ENCODE assay signal across 8 cellular contexts in genomic region chr17:78925662-78926555, GRCh38. TPM values are rescaled to one million over a fixed set of nuclear protein-coding genes. Genes with fewer than 3 reads are reported as not detected.
DNase-seq lines count a peak whose midpoint lies in the region; ATAC-seq, FAIRE-seq and TF ChIP-seq lines count a peak whose summit lies in the region.

No MANE protein-coding gene starts in this region.

- peak; percentile 72 for FAIRE-seq in endometrium (lab: Jason Lieb, UNC)

- WGBS in upper lobe of left lung, 2 donors, result 36 to 47% methylated on average over 18 to 24 of the region's 33 CpGs

- H3K27me3 ChIP-seq in NT2/D1 (ENCODE audit: insufficient read depth, insufficient read length) (no peaks in the 10 kb centered on the region), mononuclear cell (ENCODE audit: insufficient read depth, low read length) (no peaks in the 10 kb centered on the region), upper lobe of left lung (no peaks in the 10 kb centered on the region)

- peak overlapping the region; percentile 89 to 95 (median 92) for H3K27ac ChIP-seq in upper lobe of left lung

- TF ChIP-seq EP300 in upper lobe of left lung (IDR thresholded peaks at IDR 0.05), result no peak

- no peak for TF ChIP-seq CTCF in upper lobe of left lung (IDR thresholded peaks at IDR 0.05)

- DNase-seq in Daoy (ENCODE audit: low read depth), result peak; percentile 73
- DNase-seq in NT2/D1 (ENCODE audit: low read depth, low spot score), result no peak
- DNase-seq in upper lobe of left lung, result peak; percentile 65 to 85
- DNase-seq in T-helper 1 cell, result no peak

- H3K36me3 ChIP-seq in NT2/D1 (ENCODE audit: insufficient read depth, insufficient read length, low read length), result peaks cover 15% of the 10 kb centered on the region
- no peaks in the 10 kb centered on the region for H3K36me3 ChIP-seq in upper lobe of left lung

- peaks cover 19% of the 10 kb centered on the region for H3K4me1 ChIP-seq in NT2/D1 (ENCODE audit: insufficient read depth, insufficient read length)
- H3K4me1 ChIP-seq in mononuclear cell (ENCODE audit: insufficient read depth, low read length), result peaks cover 40% of the 10 kb centered on the region
- peaks cover 32 to 51% (median 38%) of the 10 kb centered on the region in 4 donors for H3K4me1 ChIP-seq in upper lobe of left lung

- peak; percentile 73 to 89 for ATAC-seq in upper lobe of left lung (ENCODE audit: low FRiP score in 2 of 2)
- no peak for ATAC-seq in HG02938 (IDR thresholded peaks at IDR 0.05; ENCODE audit: unreplicated experiment)
- no peak for ATAC-seq in HG02870 (IDR thresholded peaks at IDR 0.05; ENCODE audit: unreplicated experiment)

- TF ChIP-seq POLR2A in upper lobe of left lung (IDR thresholded peaks at IDR 0.05), result peak in 2 of 4 donors; percentile 5 to 44

- H3K9me3 ChIP-seq in NT2/D1 (ENCODE audit: insufficient read depth, low read length) (no peaks in the 10 kb centered on the region), mononuclear cell (ENCODE audit: low read depth, low read length) (no peaks in the 10 kb centered on the region), upper lobe of left lung (no peaks in the 10 kb centered on the region)

- H3K4me3 ChIP-seq in NT2/D1 (ENCODE audit: insufficient read length, low read depth) (peak overlapping the region; percentile 48), mononuclear cell (ENCODE audit: low read length) (peak overlapping the region; percentile 30), upper lobe of left lung (peak overlapping the region; percentile 42 to 81 (median 70))

- peak overlapping the region; percentile 74 for H3K9ac ChIP-seq in NT2/D1 (ENCODE audit: insufficient read length, low read depth)

RNA-seq across cellular contexts. Expression of gene TIMP2, which starts 0.7 kb away (rescaled TPM):
- 47.2 and 53.1 TPM in 2 replicates for total RNA-seq in Daoy (2014; rRNA removed; shearing (Covaris generic))
- 19.9 TPM for total RNA-seq in mononuclear cell
- 100 to 1,000 TPM in 4 of 6 donors, 10 to 100 TPM in 2; 60.8 to 313 (median 145) TPM for total RNA-seq in upper lobe of left lung

RNA-seq across cellular contexts. Expression of gene CEP295NL, which starts 22.9 kb away (rescaled TPM):
- 1.0 TPM in 1 of 2 replicates, not detected in the other for total RNA-seq in Daoy (2014; rRNA removed; shearing (Covaris generic))
- total RNA-seq in mononuclear cell (5.9 TPM), upper lobe of left lung (10 to 100 TPM in 2 of 6 donors, 1 to 10 TPM in 4; 2.6 to 61.8 (median 4.2) TPM)

RNA-seq across cellular contexts. Expression of gene LGALS3BP, which starts 53.8 kb away (rescaled TPM):
- 288 and 314 TPM in 2 replicates for total RNA-seq in Daoy (2014; rRNA removed; shearing (Covaris generic))
- total RNA-seq in mononuclear cell (20.5 TPM), upper lobe of left lung (1,000 to 10,000 TPM in 1 of 6 donors, 100 to 1,000 TPM in 5; 257 to 1,111 (median 533) TPM)

Comparison
In these comparisons a context has a peak if more than half of its experiments do, and no peak if none do; other contexts are left out.
1. DNase-seq: peak in Daoy (single experiment) and upper lobe of left lung (2 of 2); none in NT2/D1 (single experiment) and T-helper 1 cell (0 of 5).
2. ATAC-seq: peak in upper lobe of left lung (2 of 2); none in HG02938 (single experiment) and HG02870 (single experiment).
3. RNA of gene LGALS3BP, which starts 53.8 kb away (total RNA-seq): 257 to 1,111 TPM in upper lobe of left lung and 288 to 314 TPM in Daoy; 20.5 TPM in mononuclear cell (single experiment); every median in the first group is over 10 times any median in the second.
4. Peak in every context shown above with its lines, with median percentiles within 50 percentile points of each other: H3K4me3 ChIP-seq.